ENCODE assay signal across 1 cellular context in the genomic region with DNA sequence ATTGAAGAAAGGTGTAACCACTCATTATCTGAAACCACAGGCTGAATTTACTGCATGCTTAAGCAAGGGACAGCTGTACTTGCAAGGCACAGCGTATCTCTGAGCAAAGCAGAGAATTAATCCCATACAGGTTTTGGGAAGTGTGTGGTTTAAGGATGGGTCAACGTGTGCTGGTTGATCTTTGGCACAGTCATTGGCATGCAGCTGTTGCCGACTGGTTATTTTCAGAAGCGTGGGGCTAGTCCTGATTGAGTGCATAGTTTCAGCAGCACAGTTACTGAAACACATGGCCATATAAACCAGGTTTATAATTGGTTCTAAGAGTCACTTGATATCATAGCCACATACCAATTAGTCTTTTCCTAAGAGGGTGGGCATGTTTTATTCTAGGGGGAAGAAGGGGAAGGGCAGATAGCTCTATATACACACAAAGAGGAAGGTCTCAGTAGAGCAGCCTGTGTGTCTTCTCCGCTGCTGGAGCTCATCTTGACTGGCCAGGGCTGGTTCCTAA.
TF ChIP-seq lines count a peak whose summit lies in the region.

No MANE protein-coding gene starts in this region.

TF ChIP-seq in HepG2, 621 proteins besides CTCF, POLR2A, EP300 and RAD21:
- TF ChIP-seq ELF3 (CRISPR knock-in tag; IDR thresholded peaks at IDR 0.05) (no peak), PTBP1 (IDR thresholded peaks at IDR 0.05; ENCODE audit: low read depth, low read length, poor library complexity, severe bottlenecking) (no peak), GPN1 (CRISPR knock-in tag; IDR thresholded peaks at IDR 0.05; ENCODE audit: borderline replicate concordance) (no peak), JARID2 (CRISPR knock-in tag; IDR thresholded peaks at IDR 0.05; ENCODE audit: insufficient replicate concordance) (no peak), ZNF780A (CRISPR knock-in tag; IDR thresholded peaks at IDR 0.05) (no peak), FOXC1 (CRISPR knock-in tag; IDR thresholded peaks at IDR 0.05; ENCODE audit: borderline replicate concordance) (no peak), NONO (IDR thresholded peaks at IDR 0.05) (no peak), NONO (CRISPR knock-in tag; conservative IDR thresholded peaks at IDR 0.05) (no peak), EZH2 (conservative IDR thresholded peaks at IDR 0.05; ENCODE audit: low read depth, low read length) (no peak), ZNF558 (CRISPR knock-in tag; IDR thresholded peaks at IDR 0.05; ENCODE audit: borderline replicate concordance) (no peak), ZNF609 (CRISPR knock-in tag; IDR thresholded peaks at IDR 0.05; ENCODE audit: borderline replicate concordance) (no peak), CEBPZ (IDR thresholded peaks at IDR 0.05; ENCODE audit: low read length) (no peak), ZNF775 (CRISPR knock-in tag; IDR thresholded peaks at IDR 0.05; ENCODE audit: borderline replicate concordance) (no peak), SAFB2 (CRISPR knock-in tag; IDR thresholded peaks at IDR 0.05; ENCODE audit: borderline replicate concordance, low read depth) (no peak)
- TF ChIP-seq, protein P1, sequence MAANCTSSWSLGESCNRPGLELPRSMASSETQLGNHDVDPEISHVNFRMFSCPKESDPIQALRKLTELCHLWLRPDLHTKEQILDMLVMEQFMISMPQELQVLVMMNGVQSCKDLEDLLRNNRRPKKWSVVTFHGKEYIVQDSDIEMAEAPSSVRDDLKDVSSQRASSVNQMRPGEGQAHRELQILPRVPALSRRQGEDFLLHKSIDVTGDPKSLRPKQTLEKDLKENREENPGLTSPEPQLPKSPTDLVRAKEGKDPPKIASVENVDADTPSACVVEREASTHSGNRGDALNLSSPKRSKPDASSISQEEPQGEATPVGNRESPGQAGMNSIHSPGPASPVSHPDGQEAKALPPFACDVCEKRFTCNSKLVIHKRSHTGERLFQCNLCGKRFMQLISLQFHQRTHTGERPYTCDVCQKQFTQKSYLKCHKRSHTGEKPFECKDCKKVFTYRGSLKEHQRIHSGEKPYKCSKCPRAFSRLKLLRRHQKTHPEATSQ (CRISPR knock-in tag; IDR thresholded peaks at IDR 0.05; ENCODE audit: borderline replicate concordance), result no peak
- TF ChIP-seq, protein P2, sequence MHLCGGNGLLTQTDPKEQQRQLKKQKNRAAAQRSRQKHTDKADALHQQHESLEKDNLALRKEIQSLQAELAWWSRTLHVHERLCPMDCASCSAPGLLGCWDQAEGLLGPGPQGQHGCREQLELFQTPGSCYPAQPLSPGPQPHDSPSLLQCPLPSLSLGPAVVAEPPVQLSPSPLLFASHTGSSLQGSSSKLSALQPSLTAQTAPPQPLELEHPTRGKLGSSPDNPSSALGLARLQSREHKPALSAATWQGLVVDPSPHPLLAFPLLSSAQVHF (CRISPR knock-in tag; IDR thresholded peaks at IDR 0.05), result no peak
- TF ChIP-seq, protein P3, sequence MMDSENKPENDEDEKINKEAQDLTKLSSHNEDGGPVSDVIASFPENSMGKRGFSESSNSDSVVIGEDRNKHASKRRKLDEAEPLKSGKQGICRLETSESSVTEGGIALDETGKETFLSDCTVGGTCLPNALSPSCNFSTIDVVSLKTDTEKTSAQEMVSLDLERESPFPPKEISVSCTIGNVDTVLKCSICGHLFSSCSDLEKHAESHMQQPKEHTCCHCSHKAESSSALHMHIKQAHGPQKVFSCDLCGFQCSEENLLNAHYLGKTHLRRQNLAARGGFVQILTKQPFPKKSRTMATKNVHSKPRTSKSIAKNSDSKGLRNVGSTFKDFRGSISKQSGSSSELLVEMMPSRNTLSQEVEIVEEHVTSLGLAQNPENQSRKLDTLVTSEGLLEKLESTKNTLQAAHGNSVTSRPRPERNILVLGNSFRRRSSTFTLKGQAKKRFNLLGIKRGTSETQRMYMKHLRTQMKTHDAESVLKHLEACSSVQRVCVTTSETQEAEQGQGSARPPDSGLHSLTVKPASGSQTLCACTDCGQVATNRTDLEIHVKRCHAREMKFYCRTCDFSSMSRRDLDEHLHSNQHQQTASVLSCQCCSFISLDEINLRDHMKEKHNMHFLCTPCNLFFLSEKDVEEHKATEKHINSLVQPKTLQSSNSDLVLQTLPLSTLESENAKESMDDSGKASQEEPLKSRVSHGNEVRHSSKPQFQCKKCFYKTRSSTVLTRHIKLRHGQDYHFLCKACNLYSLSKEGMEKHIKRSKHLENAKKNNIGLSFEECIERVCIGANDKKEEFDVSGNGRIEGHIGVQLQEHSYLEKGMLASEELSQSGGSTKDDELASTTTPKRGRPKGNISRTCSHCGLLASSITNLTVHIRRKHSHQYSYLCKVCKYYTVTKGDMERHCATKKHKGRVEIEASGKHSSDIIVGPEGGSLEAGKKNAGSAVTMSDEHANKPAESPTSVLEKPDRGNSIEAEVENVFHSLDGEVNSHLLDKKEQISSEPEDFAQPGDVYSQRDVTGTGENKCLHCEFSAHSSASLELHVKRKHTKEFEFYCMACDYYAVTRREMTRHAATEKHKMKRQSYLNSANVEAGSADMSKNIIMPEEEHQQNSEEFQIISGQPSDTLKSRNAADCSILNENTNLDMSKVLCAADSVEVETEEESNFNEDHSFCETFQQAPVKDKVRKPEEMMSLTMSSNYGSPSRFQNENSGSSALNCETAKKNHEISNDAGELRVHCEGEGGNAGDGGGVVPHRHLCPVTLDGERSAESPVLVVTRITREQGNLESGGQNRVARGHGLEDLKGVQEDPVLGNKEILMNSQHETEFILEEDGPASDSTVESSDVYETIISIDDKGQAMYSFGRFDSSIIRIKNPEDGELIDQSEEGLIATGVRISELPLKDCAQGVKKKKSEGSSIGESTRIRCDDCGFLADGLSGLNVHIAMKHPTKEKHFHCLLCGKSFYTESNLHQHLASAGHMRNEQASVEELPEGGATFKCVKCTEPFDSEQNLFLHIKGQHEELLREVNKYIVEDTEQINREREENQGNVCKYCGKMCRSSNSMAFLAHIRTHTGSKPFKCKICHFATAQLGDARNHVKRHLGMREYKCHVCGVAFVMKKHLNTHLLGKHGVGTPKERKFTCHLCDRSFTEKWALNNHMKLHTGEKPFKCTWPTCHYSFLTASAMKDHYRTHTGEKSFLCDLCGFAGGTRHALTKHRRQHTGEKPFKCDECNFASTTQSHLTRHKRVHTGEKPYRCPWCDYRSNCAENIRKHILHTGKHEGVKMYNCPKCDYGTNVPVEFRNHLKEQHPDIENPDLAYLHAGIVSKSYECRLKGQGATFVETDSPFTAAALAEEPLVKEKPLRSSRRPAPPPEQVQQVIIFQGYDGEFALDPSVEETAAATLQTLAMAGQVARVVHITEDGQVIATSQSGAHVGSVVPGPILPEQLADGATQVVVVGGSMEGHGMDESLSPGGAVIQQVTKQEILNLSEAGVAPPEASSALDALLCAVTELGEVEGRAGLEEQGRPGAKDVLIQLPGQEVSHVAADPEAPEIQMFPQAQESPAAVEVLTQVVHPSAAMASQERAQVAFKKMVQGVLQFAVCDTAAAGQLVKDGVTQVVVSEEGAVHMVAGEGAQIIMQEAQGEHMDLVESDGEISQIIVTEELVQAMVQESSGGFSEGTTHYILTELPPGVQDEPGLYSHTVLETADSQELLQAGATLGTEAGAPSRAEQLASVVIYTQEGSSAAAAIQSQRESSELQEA (CRISPR knock-in tag; IDR thresholded peaks at IDR 0.05; ENCODE audit: not compliant biosample characterization), result no peak
- TF ChIP-seq, protein P4, sequence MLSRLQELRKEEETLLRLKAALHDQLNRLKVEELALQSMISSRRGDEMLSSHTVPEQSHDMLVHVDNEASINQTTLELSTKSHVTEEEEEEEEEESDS (CRISPR knock-in tag; IDR thresholded peaks at IDR 0.05; ENCODE audit: borderline replicate concordance), result no peak
